Comparison of ENCODE assay signal across 2 cellular contexts in genomic region chr5:71384706-71385105, GRCh38.
TF ChIP-seq lines count a peak whose summit lies in the region.

No MANE protein-coding gene starts in this region.

TF ChIP-seq in HCT116, 20 proteins besides CTCF, POLR2A, EP300 and RAD21:
- TF ChIP-seq CBX3 (IDR thresholded peaks at IDR 0.05; ENCODE audit: low read depth) (no peak), SRF (IDR thresholded peaks at IDR 0.05; ENCODE audit: low read depth) (no peak), EGR1 (IDR thresholded peaks at IDR 0.05; ENCODE audit: low read depth) (no peak), ELF1 (IDR thresholded peaks at IDR 0.05; ENCODE audit: borderline replicate concordance, low read depth) (no peak), FOSL1 (IDR thresholded peaks at IDR 0.05; ENCODE audit: low read depth) (no peak), EZH2phosphoT487 (IDR thresholded peaks at IDR 0.05; ENCODE audit: borderline replicate concordance) (no peak), SIN3A (IDR thresholded peaks at IDR 0.05; ENCODE audit: low read depth) (no peak), SP1 (IDR thresholded peaks at IDR 0.05; ENCODE audit: low read depth) (no peak), ZNF274 (IDR thresholded peaks at IDR 0.05; ENCODE audit: low read depth, low read length) (no peak)
- TF ChIP-seq, protein P1, sequence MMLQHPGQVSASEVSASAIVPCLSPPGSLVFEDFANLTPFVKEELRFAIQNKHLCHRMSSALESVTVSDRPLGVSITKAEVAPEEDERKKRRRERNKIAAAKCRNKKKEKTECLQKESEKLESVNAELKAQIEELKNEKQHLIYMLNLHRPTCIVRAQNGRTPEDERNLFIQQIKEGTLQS (IDR thresholded peaks at IDR 0.05), result no peak

TF ChIP-seq in HepG2, 621 proteins besides CTCF, POLR2A, EP300 and RAD21:
- TF ChIP-seq ESRRA (CRISPR knock-in tag; IDR thresholded peaks at IDR 0.05; ENCODE audit: low read depth) (no peak), GATAD1 (CRISPR knock-in tag; IDR thresholded peaks at IDR 0.05) (no peak), ZNF136 (CRISPR knock-in tag; IDR thresholded peaks at IDR 0.05; ENCODE audit: low read depth) (no peak), PCBP2 (optimal IDR thresholded peaks at IDR 0.05; ENCODE audit: low read depth, low read length, poor library complexity, severe bottlenecking) (no peak), ZFP37 (CRISPR knock-in tag; IDR thresholded peaks at IDR 0.05; ENCODE audit: borderline replicate concordance) (no peak), ZNF235 (CRISPR knock-in tag; IDR thresholded peaks at IDR 0.05; ENCODE audit: borderline replicate concordance) (no peak), ZNF546 (CRISPR knock-in tag; conservative IDR thresholded peaks at IDR 0.05) (no peak), ZNF180 (CRISPR knock-in tag; IDR thresholded peaks at IDR 0.05; ENCODE audit: borderline replicate concordance, low read depth) (no peak), ZNF333 (CRISPR knock-in tag; IDR thresholded peaks at IDR 0.05; ENCODE audit: borderline replicate concordance) (no peak), DNMT3B (CRISPR knock-in tag; conservative IDR thresholded peaks at IDR 0.05) (no peak)
- TF ChIP-seq, protein P2, sequence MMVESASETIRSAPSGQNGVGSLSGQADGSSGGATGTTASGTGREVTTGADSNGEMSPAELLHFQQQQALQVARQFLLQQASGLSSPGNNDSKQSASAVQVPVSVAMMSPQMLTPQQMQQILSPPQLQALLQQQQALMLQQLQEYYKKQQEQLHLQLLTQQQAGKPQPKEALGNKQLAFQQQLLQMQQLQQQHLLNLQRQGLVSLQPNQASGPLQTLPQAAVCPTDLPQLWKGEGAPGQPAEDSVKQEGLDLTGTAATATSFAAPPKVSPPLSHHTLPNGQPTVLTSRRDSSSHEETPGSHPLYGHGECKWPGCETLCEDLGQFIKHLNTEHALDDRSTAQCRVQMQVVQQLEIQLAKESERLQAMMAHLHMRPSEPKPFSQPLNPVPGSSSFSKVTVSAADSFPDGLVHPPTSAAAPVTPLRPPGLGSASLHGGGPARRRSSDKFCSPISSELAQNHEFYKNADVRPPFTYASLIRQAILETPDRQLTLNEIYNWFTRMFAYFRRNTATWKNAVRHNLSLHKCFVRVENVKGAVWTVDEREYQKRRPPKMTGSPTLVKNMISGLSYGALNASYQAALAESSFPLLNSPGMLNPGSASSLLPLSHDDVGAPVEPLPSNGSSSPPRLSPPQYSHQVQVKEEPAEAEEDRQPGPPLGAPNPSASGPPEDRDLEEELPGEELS (CRISPR knock-in tag; IDR thresholded peaks at IDR 0.05), result no peak
